18 cellular contexts compared by ENCODE assay signal in genomic region chr4:856468-856901, GRCh38. TPM values are rescaled to one million over a fixed set of nuclear protein-coding genes. Genes with fewer than 3 reads are reported as not detected.
DNase-seq lines count a peak whose midpoint lies in the region; ATAC-seq and TF ChIP-seq lines count a peak whose summit lies in the region.
"Had no signal": no experiment of that assay in that cellular context is flagged by ENCODE, and none has a peak within 500 bp of the region (broad histone marks: within the 10 kb centered on the region; RNA-seq: fewer than 3 reads in every experiment).

No MANE protein-coding gene starts in this region.

- H3K4me1 Mint-ChIP-seq in Caco-2 (ENCODE audit: low read depth, unreplicated experiment) (no peaks in the 10 kb centered on the region), naive B cell (peaks cover 3 to 16% (median 14%) of the 10 kb centered on the region in 3 donors)
- H3K4me1 Mint-ChIP-seq in activated CD8-positive, alpha-beta T cell treated with anti-CD3 and anti-CD28 coated beads, Interleukin-2, amount 10 ng/mL, durations not matched to agents 7 days and 5 days (ENCODE audit: low read depth) = peaks cover 13% of the 10 kb centered on the region

- POLR2A ChIA-PET in Caco-2 (lab: Charles Lee) = no interaction called here
- POLR2A ChIA-PET in activated CD8-positive, alpha-beta T cell treated with anti-CD3 and anti-CD28 coated beads, Interleukin-2, amount 10 ng/mL, durations not matched to agents 7 days and 5 days (lab: Charles Lee) = interaction anchor here (1.0 kb wide), 1 partner anchor 23 kb away, joined by 3 read pairs; no protein-coding TSS in a partner anchor

- DNase-seq in activated CD4-positive, CD25-positive, alpha-beta regulatory T cell (lab: John Stamatoyannopoulos, UW) = no peak
- DNase-seq in Caco-2 (no peak), naive B cell (no peak), ascending aorta (ENCODE audit: low spot score in 2 of 2) (no peak), GF-D8 (lab: John Stamatoyannopoulos, UW) (no peak)
- DNase-seq in activated CD8-positive, alpha-beta T cell treated with anti-CD3 and anti-CD28 coated beads, Interleukin-2, amount 10 ng/mL, durations not matched to agents 7 days and 5 days = no peak
- DNase-seq: body of pancreas, COR-L47, GDM1, NCI-H1930, NCI-H82, SIG-M5 had no signal

- H3K4me1 ChIP-seq in Caco-2 (no peaks in the 10 kb centered on the region), ascending aorta (no peaks in the 10 kb centered on the region)
- H3K4me1 ChIP-seq: body of pancreas, left lung had no signal

- peaks cover 63% of the 10 kb centered on the region for H3K36me3 Mint-ChIP-seq in Caco-2 (ENCODE audit: insufficient read depth, unreplicated experiment)
- peaks cover 78% of the 10 kb centered on the region for H3K36me3 Mint-ChIP-seq in activated CD8-positive, alpha-beta T cell treated with anti-CD3 and anti-CD28 coated beads, Interleukin-2, amount 10 ng/mL, durations not matched to agents 7 days and 5 days (ENCODE audit: low read depth)
- H3K36me3 Mint-ChIP-seq in naive B cell = peaks cover 7 to 35% of the 10 kb centered on the region in 2 donors

- no peaks in the 10 kb centered on the region for H3K9me3 ChIP-seq in Caco-2
- H3K9me3 ChIP-seq in ascending aorta = no peaks in the 10 kb centered on the region
- H3K9me3 ChIP-seq: body of pancreas, left lung had no signal

- H3K27ac Mint-ChIP-seq in Caco-2 (ENCODE audit: unreplicated experiment) (peak overlapping the region; percentile 60), naive B cell (peak overlapping the region in 5 of 6 donors; percentile 31 to 91 (median 81))
- peak overlapping the region; percentile 78 for H3K27ac Mint-ChIP-seq in activated CD8-positive, alpha-beta T cell treated with anti-CD3 and anti-CD28 coated beads, Interleukin-2, amount 10 ng/mL, durations not matched to agents 7 days and 5 days
- H3K27ac Mint-ChIP-seq: type B pancreatic cell had no signal

- intact Hi-C loops in Caco-2 (cut with micrococcal nuclease; ENCODE audit: unreplicated experiment) = no loop called here
- intact Hi-C loops in ascending aorta (cut with DNase I) = no loop called here

- peaks cover 3% of the 10 kb centered on the region for H3K36me3 ChIP-seq in Caco-2 (ENCODE audit: control insufficient read depth, insufficient read depth, low read length)
- peaks cover 48 to 82% of the 10 kb centered on the region in 2 donors for H3K36me3 ChIP-seq in ascending aorta

- H3K4me3 Mint-ChIP-seq in Caco-2 (ENCODE audit: unreplicated experiment) (no peak overlapping the region), naive B cell (peak overlapping the region in 1 of 8 donors; percentile 47)
- H3K4me3 Mint-ChIP-seq in activated CD8-positive, alpha-beta T cell treated with anti-CD3 and anti-CD28 coated beads, Interleukin-2, amount 10 ng/mL, durations not matched to agents 7 days and 5 days = no peak overlapping the region
- H3K4me3 Mint-ChIP-seq: type B pancreatic cell had no signal

- no peak overlapping the region for H3K27ac ChIP-seq in ascending aorta
- H3K27ac ChIP-seq: body of pancreas, dorsolateral prefrontal cortex, left lung had no signal

- CTCF ChIA-PET in Caco-2 (lab: Charles Lee) = no interaction called here
- CTCF ChIA-PET in activated CD8-positive, alpha-beta T cell treated with anti-CD3 and anti-CD28 coated beads, Interleukin-2, amount 10 ng/mL, durations not matched to agents 7 days and 5 days (lab: Charles Lee) = no interaction called here

- TF ChIP-seq CTCF in Caco-2 (IDR thresholded peaks at IDR 0.05; ENCODE audit: insufficient read depth in 1 of 2, low read depth in 1 of 2, low read length in 1 of 2, severe bottlenecking in 1 of 2, unreplicated experiment in 1 of 2) (no peak), ascending aorta (IDR thresholded peaks at IDR 0.05) (no peak)

- H3K27me3 ChIP-seq in Caco-2 (replicated peaks; ENCODE audit: control insufficient read depth, insufficient read depth, low read length) (no peaks in the 10 kb centered on the region), ascending aorta (no peaks in the 10 kb centered on the region)
- H3K27me3 ChIP-seq: body of pancreas, dorsolateral prefrontal cortex, left lung had no signal

- ATAC-seq in activated CD4-positive, CD25-positive, alpha-beta regulatory T cell treated with anti-CD3 and anti-CD28 coated beads, Interleukin-2, amount 50 U/mL, for 24 hours = peak; percentile 21 to 48
- no peak for ATAC-seq in activated CD8-positive, alpha-beta T cell treated with anti-CD3 and anti-CD28 coated beads, Interleukin-2, amount 10 ng/mL, durations not matched to agents 7 days and 5 days
- no peak for ATAC-seq in naive B cell (ENCODE audit: low read depth in 2 of 2)
- no peak for ATAC-seq in HG02973 (IDR thresholded peaks at IDR 0.05; ENCODE audit: unreplicated experiment)
- ATAC-seq: body of pancreas, left lung had no signal

- H3K9me3 Mint-ChIP-seq in Caco-2 (ENCODE audit: unreplicated experiment) = no peaks in the 10 kb centered on the region
- peaks cover 25% of the 10 kb centered on the region for H3K9me3 Mint-ChIP-seq in activated CD8-positive, alpha-beta T cell treated with anti-CD3 and anti-CD28 coated beads, Interleukin-2, amount 10 ng/mL, durations not matched to agents 7 days and 5 days (ENCODE audit: insufficient read depth)
- peaks cover 0 to 6% (median 0%) of the 10 kb centered on the region in 7 donors for H3K9me3 Mint-ChIP-seq in naive B cell
- H3K9me3 Mint-ChIP-seq: type B pancreatic cell had no signal

- H3K27me3 Mint-ChIP-seq in Caco-2 (ENCODE audit: insufficient read depth, unreplicated experiment) = no peaks in the 10 kb centered on the region
- no peaks in the 10 kb centered on the region for H3K27me3 Mint-ChIP-seq in activated CD8-positive, alpha-beta T cell treated with anti-CD3 and anti-CD28 coated beads, Interleukin-2, amount 10 ng/mL, durations not matched to agents 7 days and 5 days (ENCODE audit: low read depth)
- H3K27me3 Mint-ChIP-seq in naive B cell = no peaks in the 10 kb centered on the region
- H3K27me3 Mint-ChIP-seq: type B pancreatic cell had no signal

- no TSS peak for BruUV-seq in Caco-2 (replicated peaks; lab: Mats Ljungman, UMichigan)

- H3K4me3 ChIP-seq in Caco-2 (ENCODE audit: low read depth, low read length) (no peak overlapping the region), ascending aorta (no peak overlapping the region)
- H3K4me3 ChIP-seq: body of pancreas, dorsolateral prefrontal cortex, left lung had no signal

RNA-seq across cellular contexts. Expression of gene CPLX1, which starts 30.6 kb away (rescaled TPM):
- 20.5 and 20.9 TPM in 2 replicates for total RNA-seq in Caco-2 (2022)
- total RNA-seq in activated CD8-positive, alpha-beta T cell treated with anti-CD3 and anti-CD28 coated beads, Interleukin-2, amount 10 ng/mL, durations not matched to agents 7 days and 5 days = under 1 TPM; 0.39 to 0.53 TPM
- polyA plus RNA-seq in naive B cell (ENCODE audit: low read depth in 6 of 6) = not detected
- total RNA-seq in ascending aorta = 1.1 TPM
- total RNA-seq: M059J had no signal

Comparison
In these comparisons a context has a peak if more than half of its experiments do, and no peak if none do; other contexts are left out.
1. ATAC-seq: peak in activated CD4-positive, CD25-positive, alpha-beta regulatory T cell treated with anti-CD3 and anti-CD28 coated beads, Interleukin-2, amount 50 U/mL, for 24 hours (2 of 2); none in activated CD8-positive, alpha-beta T cell treated with anti-CD3 and anti-CD28 coated beads, Interleukin-2, amount 10 ng/mL, durations not matched to agents 7 days and 5 days (single experiment), naive B cell (0 of 2) and HG02973 (single experiment).
2. RNA of gene CPLX1, which starts 30.6 kb away (total RNA-seq): 20.5 to 20.9 TPM in Caco-2; 1.1 TPM in ascending aorta (single experiment) and 0.39 to 0.53 TPM in activated CD8-positive, alpha-beta T cell treated with anti-CD3 and anti-CD28 coated beads, Interleukin-2, amount 10 ng/mL, durations not matched to agents 7 days and 5 days; every median in the first group is over 10 times any median in the second.
3. Peak in every context shown above with its lines, with median percentiles within 50 percentile points of each other: H3K27ac Mint-ChIP-seq.